Comparison of ENCODE assay signal across 1 cellular context in the genomic region with DNA sequence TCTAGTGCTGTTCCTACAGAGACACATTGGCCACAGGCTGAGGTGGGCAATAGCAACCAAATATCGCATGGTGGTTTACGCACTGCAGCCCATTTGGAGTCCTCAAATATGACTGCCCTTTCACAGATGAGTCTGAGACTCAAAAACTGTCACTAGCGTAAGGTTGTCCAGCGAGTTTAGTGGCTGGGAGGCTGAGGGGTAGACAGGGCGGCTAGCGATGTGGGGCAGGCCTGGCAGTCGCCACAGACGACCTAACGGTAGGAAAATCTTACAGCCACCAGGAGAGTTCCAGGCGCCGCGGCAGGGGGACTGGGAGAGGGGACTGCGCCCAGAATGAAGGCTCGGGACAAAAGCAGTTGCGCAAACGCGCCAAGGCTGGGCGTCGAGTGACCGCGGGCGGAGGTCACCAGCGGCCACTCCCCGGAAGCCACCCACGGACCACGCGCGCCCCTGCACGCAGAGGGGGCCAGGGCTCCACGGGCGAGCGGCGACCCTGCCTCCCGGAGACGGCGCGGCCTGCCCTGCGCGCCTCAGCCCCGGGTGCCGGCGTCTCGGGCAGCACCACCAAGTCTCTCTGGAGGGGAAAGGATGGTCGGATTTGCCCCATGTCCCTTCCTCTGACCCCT.
A peak's percentile ranks its signal among the peaks of the same experiment; 100 is the strongest.
TF ChIP-seq lines count a peak whose summit lies in the region.

No MANE protein-coding gene starts in this region.

TF ChIP-seq in K562, 482 proteins besides CTCF, POLR2A, EP300 and RAD21 (continues in another document):
- TF ChIP-seq PCBP2 (IDR thresholded peaks at IDR 0.05; ENCODE audit: low read depth, low read length, poor library complexity, severe bottlenecking) (no peak), SNRNP70 (optimal IDR thresholded peaks at IDR 0.05; ENCODE audit: low read depth, low read length) (no peak), CEBPB (tag; IDR thresholded peaks at IDR 0.05) (peak; percentile 98), GTF2E2 (tag; IDR thresholded peaks at IDR 0.05) (peak; percentile 64; the same call in 1 of the 2 replicates), SLC30A9 (CRISPR knock-in tag; IDR thresholded peaks at IDR 0.05) (no peak), ETV1 (tag; conservative IDR thresholded peaks at IDR 0.05; ENCODE audit: low read depth) (peak; percentile 36; the same call in 1 of the 2 replicates), TCF7 (IDR thresholded peaks at IDR 0.05; ENCODE audit: borderline replicate concordance) (peak; percentile 25; the same call in 1 of the 2 replicates), CXXC5 (CRISPR knock-in tag; IDR thresholded peaks at IDR 0.05) (no peak), KLF16 (IDR thresholded peaks at IDR 0.05) (no peak), RBM15 (IDR thresholded peaks at IDR 0.05; ENCODE audit: insufficient read depth, low read length) (no peak), ZNF384 (IDR thresholded peaks at IDR 0.05; ENCODE audit: low read depth, low read length) (no peak), ZNF324 (CRISPR knock-in tag; IDR thresholded peaks at IDR 0.05) (no peak), GABPB2 (CRISPR knock-in tag; conservative IDR thresholded peaks at IDR 0.05) (no peak)
- TF ChIP-seq, protein P1, sequence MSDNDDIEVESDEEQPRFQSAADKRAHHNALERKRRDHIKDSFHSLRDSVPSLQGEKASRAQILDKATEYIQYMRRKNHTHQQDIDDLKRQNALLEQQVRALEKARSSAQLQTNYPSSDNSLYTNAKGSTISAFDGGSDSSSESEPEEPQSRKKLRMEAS (CRISPR knock-in tag; IDR thresholded peaks at IDR 0.05), result no peak
- TF ChIP-seq, protein P2, sequence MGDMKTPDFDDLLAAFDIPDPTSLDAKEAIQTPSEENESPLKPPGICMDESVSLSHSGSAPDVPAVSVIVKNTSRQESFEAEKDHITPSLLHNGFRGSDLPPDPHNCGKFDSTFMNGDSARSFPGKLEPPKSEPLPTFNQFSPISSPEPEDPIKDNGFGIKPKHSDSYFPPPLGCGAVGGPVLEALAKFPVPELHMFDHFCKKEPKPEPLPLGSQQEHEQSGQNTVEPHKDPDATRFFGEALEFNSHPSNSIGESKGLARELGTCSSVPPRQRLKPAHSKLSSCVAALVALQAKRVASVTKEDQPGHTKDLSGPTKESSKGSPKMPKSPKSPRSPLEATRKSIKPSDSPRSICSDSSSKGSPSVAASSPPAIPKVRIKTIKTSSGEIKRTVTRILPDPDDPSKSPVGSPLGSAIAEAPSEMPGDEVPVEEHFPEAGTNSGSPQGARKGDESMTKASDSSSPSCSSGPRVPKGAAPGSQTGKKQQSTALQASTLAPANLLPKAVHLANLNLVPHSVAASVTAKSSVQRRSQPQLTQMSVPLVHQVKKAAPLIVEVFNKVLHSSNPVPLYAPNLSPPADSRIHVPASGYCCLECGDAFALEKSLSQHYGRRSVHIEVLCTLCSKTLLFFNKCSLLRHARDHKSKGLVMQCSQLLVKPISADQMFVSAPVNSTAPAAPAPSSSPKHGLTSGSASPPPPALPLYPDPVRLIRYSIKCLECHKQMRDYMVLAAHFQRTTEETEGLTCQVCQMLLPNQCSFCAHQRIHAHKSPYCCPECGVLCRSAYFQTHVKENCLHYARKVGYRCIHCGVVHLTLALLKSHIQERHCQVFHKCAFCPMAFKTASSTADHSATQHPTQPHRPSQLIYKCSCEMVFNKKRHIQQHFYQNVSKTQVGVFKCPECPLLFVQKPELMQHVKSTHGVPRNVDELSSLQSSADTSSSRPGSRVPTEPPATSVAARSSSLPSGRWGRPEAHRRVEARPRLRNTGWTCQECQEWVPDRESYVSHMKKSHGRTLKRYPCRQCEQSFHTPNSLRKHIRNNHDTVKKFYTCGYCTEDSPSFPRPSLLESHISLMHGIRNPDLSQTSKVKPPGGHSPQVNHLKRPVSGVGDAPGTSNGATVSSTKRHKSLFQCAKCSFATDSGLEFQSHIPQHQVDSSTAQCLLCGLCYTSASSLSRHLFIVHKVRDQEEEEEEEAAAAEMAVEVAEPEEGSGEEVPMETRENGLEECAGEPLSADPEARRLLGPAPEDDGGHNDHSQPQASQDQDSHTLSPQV (IDR thresholded peaks at IDR 0.05), result peak; percentile 90
- TF ChIP-seq, protein P3, sequence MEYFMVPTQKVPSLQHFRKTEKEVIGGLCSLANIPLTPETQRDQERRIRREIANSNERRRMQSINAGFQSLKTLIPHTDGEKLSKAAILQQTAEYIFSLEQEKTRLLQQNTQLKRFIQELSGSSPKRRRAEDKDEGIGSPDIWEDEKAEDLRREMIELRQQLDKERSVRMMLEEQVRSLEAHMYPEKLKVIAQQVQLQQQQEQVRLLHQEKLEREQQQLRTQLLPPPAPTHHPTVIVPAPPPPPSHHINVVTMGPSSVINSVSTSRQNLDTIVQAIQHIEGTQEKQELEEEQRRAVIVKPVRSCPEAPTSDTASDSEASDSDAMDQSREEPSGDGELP (CRISPR knock-in tag; IDR thresholded peaks at IDR 0.05; ENCODE audit: borderline replicate concordance), result no peak
- TF ChIP-seq, protein P4, sequence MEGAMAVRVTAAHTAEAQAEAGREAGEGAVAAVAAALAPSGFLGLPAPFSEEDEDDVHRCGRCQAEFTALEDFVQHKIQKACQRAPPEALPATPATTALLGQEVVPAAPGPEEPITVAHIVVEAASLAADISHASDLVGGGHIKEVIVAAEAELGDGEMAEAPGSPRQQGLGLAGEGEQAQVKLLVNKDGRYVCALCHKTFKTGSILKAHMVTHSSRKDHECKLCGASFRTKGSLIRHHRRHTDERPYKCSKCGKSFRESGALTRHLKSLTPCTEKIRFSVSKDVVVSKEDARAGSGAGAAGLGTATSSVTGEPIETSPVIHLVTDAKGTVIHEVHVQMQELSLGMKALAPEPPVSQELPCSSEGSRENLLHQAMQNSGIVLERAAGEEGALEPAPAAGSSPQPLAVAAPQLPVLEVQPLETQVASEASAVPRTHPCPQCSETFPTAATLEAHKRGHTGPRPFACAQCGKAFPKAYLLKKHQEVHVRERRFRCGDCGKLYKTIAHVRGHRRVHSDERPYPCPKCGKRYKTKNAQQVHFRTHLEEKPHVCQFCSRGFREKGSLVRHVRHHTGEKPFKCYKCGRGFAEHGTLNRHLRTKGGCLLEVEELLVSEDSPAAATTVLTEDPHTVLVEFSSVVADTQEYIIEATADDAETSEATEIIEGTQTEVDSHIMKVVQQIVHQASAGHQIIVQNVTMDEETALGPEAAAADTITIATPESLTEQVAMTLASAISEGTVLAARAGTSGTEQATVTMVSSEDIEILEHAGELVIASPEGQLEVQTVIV (CRISPR knock-in tag; IDR thresholded peaks at IDR 0.05; ENCODE audit: borderline replicate concordance), result no peak
- TF ChIP-seq, protein P5, sequence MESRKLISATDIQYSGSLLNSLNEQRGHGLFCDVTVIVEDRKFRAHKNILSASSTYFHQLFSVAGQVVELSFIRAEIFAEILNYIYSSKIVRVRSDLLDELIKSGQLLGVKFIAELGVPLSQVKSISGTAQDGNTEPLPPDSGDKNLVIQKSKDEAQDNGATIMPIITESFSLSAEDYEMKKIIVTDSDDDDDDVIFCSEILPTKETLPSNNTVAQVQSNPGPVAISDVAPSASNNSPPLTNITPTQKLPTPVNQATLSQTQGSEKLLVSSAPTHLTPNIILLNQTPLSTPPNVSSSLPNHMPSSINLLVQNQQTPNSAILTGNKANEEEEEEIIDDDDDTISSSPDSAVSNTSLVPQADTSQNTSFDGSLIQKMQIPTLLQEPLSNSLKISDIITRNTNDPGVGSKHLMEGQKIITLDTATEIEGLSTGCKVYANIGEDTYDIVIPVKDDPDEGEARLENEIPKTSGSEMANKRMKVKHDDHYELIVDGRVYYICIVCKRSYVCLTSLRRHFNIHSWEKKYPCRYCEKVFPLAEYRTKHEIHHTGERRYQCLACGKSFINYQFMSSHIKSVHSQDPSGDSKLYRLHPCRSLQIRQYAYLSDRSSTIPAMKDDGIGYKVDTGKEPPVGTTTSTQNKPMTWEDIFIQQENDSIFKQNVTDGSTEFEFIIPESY (CRISPR knock-in tag; IDR thresholded peaks at IDR 0.05), result no peak
- TF ChIP-seq, protein P6, sequence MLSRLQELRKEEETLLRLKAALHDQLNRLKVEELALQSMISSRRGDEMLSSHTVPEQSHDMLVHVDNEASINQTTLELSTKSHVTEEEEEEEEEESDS (CRISPR knock-in tag; IDR thresholded peaks at IDR 0.05), result no peak
- TF ChIP-seq, protein P7, sequence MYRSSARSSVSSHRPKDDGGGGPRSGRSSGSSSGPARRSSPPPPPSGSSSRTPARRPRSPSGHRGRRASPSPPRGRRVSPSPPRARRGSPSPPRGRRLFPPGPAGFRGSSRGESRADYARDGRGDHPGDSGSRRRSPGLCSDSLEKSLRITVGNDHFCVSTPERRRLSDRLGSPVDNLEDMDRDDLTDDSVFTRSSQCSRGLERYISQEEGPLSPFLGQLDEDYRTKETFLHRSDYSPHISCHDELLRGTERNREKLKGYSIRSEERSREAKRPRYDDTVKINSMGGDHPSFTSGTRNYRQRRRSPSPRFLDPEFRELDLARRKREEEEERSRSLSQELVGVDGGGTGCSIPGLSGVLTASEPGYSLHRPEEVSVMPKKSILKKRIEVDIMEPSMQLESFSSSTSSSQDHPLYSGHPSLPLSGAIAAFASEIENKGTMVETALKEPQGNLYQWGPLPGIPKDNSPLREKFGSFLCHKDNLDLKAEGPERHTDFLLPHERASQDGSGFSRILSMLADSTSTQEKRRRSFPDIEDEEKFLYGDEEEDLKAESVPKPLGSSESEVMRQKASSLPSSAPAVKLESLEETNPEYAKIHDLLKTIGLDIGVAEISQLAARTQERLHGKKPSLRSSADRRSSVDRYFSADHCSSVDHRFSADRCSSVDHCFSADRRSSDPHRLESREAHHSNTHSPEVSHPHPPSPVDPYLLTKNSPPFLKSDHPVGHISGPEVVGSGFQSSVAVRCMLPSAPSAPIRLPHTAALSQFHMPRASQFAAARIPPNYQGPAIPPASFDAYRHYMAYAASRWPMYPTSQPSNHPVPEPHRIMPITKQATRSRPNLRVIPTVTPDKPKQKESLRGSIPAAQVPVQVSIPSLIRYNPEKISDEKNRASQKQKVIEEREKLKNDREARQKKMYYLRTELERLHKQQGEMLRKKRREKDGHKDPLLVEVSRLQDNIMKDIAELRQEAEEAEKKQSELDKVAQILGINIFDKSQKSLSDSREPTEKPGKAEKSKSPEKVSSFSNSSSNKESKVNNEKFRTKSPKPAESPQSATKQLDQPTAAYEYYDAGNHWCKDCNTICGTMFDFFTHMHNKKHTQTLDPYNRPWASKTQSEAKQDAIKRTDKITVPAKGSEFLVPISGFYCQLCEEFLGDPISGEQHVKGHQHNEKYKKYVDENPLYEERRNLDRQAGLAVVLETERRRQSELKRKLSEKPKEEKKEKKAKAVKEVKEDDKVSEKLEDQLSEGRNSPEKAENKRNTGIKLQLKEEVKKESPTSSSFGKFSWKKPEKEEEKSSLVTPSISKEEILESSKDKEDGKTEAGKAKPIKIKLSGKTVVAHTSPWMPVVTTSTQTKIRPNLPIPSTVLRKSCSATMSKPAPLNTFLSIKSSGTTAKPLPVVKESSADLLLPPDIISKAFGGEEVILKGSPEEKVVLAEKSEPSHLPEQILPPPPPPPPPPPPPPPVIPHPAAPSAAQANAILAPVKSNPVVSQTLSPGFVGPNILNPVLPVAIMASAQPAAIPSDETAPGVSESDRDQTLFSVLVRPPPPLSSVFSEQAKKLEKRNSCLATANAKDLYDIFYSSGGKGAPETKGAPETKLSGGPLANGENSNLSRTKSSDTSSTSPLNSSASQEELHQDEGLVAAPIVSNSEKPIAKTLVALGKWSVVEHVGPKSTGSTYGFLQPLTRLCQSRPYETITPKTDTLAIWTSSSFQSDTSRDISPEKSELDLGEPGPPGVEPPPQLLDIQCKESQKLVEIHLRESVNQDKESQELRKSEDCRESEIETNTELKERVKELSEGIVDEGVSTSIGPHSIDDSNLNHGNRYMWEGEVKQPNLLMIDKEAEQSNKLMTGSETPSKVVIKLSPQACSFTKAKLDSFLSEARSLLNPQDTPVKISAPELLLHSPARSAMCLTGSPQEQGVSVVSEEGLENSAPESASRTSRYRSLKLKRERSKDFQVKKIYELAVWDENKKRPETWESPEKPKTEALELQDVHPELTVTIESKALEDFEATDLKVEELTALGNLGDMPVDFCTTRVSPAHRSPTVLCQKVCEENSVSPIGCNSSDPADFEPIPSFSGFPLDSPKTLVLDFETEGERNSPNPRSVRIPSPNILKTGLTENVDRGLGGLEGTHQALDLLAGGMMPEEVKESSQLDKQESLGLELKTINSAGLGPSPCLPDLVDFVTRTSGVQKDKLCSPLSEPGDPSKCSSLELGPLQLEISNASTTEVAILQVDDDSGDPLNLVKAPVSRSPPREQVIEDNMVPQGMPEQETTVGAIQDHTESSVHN (IDR thresholded peaks at IDR 0.05; ENCODE audit: borderline replicate concordance in 1 of 2, low read depth in 1 of 2), result no peak
- TF ChIP-seq, protein P8, sequence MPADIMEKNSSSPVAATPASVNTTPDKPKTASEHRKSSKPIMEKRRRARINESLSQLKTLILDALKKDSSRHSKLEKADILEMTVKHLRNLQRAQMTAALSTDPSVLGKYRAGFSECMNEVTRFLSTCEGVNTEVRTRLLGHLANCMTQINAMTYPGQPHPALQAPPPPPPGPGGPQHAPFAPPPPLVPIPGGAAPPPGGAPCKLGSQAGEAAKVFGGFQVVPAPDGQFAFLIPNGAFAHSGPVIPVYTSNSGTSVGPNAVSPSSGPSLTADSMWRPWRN (IDR thresholded peaks at IDR 0.05; ENCODE audit: low read depth), result 0 out of 2 replicates have a peak, but pooled peaks have one; percentile 10
- TF ChIP-seq, protein P9, sequence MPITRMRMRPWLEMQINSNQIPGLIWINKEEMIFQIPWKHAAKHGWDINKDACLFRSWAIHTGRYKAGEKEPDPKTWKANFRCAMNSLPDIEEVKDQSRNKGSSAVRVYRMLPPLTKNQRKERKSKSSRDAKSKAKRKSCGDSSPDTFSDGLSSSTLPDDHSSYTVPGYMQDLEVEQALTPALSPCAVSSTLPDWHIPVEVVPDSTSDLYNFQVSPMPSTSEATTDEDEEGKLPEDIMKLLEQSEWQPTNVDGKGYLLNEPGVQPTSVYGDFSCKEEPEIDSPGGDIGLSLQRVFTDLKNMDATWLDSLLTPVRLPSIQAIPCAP (CRISPR knock-in tag; IDR thresholded peaks at IDR 0.05; ENCODE audit: borderline replicate concordance), result no peak
